24 cellular contexts compared by ENCODE assay signal in the genomic region with DNA sequence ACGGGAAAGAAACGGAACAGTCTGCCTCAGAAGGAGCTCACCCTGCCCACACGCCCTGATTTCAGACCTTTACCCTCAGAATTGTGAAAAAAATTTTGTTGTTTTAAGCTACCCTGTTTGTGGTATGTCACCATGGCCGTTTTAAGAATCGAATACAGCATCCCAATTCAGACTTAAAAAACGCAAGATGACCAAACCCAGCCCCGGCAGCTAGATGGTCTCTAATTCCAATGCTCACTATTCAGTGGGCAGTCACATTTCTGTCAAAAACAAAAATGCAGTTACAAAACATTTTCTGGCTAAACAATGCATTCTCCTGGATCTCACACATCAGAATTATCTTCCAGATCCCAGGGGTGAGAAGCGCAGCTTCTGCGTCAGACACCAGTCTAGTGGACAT.
"Had no signal": no experiment of that assay in that cellular context is flagged by ENCODE, and none has a peak within 500 bp of the region (broad histone marks: within the 10 kb centered on the region; RNA-seq: fewer than 3 reads in every experiment).

No MANE protein-coding gene starts in this region.

- H3K27me3 Mint-ChIP-seq: activated CD4-positive, alpha-beta memory T cell treated with anti-CD3 and anti-CD28 coated beads, Interleukin-2, amount 10 ng/mL, durations not matched to agents 7 days and 5 days; activated CD4-positive, alpha-beta T cell treated with anti-CD3 and anti-CD28 coated beads, Interleukin-2, amount 10 ng/mL, durations not matched to agents 7 days and 5 days; activated naive CD4-positive, alpha-beta T cell treated with anti-CD3 and anti-CD28 coated beads, Interleukin-2, amount 10 ng/mL, durations not matched to agents 7 days and 5 days; activated naive CD8-positive, alpha-beta T cell treated with anti-CD3 and anti-CD28 coated beads, Interleukin-2, amount 10 ng/mL, durations not matched to agents 7 days and 5 days; activated T-cell treated with anti-CD3 and anti-CD28 coated beads, Interleukin-2, amount 50 U/mL, for 24 hours; brain had no signal

- H3K27me3 ChIP-seq: ascending aorta, breast epithelium, cardiac muscle cell, colonic mucosa had no signal

- H3K36me3 Mint-ChIP-seq: activated naive CD4-positive, alpha-beta T cell treated with anti-CD3 and anti-CD28 coated beads, Interleukin-2, amount 50 U/mL, for 72 hours; brain had no signal

- H3K4me1 ChIP-seq: ascending aorta, breast epithelium, colonic mucosa had no signal

- H3K27ac ChIP-seq: ascending aorta, breast epithelium, cardiac muscle cell, colonic mucosa had no signal

- H3K36me3 ChIP-seq: ascending aorta, breast epithelium, cardiac muscle cell, colonic mucosa had no signal

- H3K4me1 Mint-ChIP-seq: activated naive CD4-positive, alpha-beta T cell treated with anti-CD3 and anti-CD28 coated beads, Interleukin-2, amount 10 ng/mL, durations not matched to agents 7 days and 5 days; activated naive CD8-positive, alpha-beta T cell treated with anti-CD3 and anti-CD28 coated beads, Interleukin-2, amount 10 ng/mL, durations not matched to agents 7 days and 5 days had no signal

- H3K27ac Mint-ChIP-seq: activated CD4-positive, alpha-beta memory T cell treated with anti-CD3 and anti-CD28 coated beads, Interleukin-2, amount 10 ng/mL, durations not matched to agents 7 days and 5 days; activated CD4-positive, alpha-beta T cell treated with anti-CD3 and anti-CD28 coated beads, Interleukin-2, amount 10 ng/mL, durations not matched to agents 7 days and 5 days; activated naive CD4-positive, alpha-beta T cell treated with anti-CD3 and anti-CD28 coated beads, Interleukin-2, amount 10 ng/mL, durations not matched to agents 7 days and 5 days; activated naive CD4-positive, alpha-beta T cell treated with anti-CD3 and anti-CD28 coated beads, Interleukin-2, amount 50 U/mL, for 72 hours; activated naive CD8-positive, alpha-beta T cell treated with anti-CD3 and anti-CD28 coated beads, Interleukin-2, amount 10 ng/mL, durations not matched to agents 7 days and 5 days; activated T-cell treated with anti-CD3 and anti-CD28 coated beads, Interleukin-2, amount 50 U/mL, for 24 hours had no signal

- ATAC-seq: activated naive CD4-positive, alpha-beta T cell treated with anti-CD3 and anti-CD28 coated beads, Interleukin-2, amount 50 U/mL, for 72 hours; activated T-cell treated with anti-CD3 and anti-CD28 coated beads, Interleukin-2, amount 50 U/mL, for 72 hours; esophagus mucosa had no signal

- H3K9me3 ChIP-seq: ascending aorta, breast epithelium, colonic mucosa had no signal

- H3K4me3 ChIP-seq: ascending aorta, breast epithelium, cardiac muscle cell, colonic mucosa had no signal

- DNase-seq: activated CD4-positive, alpha-beta memory T cell treated with anti-CD3 and anti-CD28 coated beads, Interleukin-2, amount 10 ng/mL, durations not matched to agents 7 days and 5 days; activated CD4-positive, alpha-beta T cell treated with anti-CD3 and anti-CD28 coated beads for 1 hour; activated CD4-positive, alpha-beta T cell treated with anti-CD3 and anti-CD28 coated beads for 4 hours; activated CD4-positive, alpha-beta T cell treated with anti-CD3 and anti-CD28 coated beads, Interleukin-2, amount 10 ng/mL, durations not matched to agents 7 days and 5 days; activated CD4-positive, alpha-beta T cell treated with anti-CD3 and anti-CD28 coated beads, Interleukin-2, amount 50 U/mL, for 4 hours; activated CD8-positive, alpha-beta memory T cell treated with anti-CD3 and anti-CD28 coated beads, Interleukin-2, amount 50 U/mL, for 48 hours; activated gamma-delta T cell; activated naive CD4-positive, alpha-beta T cell; activated naive CD4-positive, alpha-beta T cell treated with anti-CD3 and anti-CD28 coated beads, Interleukin-2, amount 10 ng/mL, durations not matched to agents 7 days and 5 days; activated naive CD8-positive, alpha-beta T cell treated with anti-CD3 and anti-CD28 coated beads, Interleukin-2, amount 10 ng/mL, durations not matched to agents 7 days and 5 days; activated T-cell treated with anti-CD3 and anti-CD28 coated beads for 4 hours; activated T-cell treated with anti-CD3 and anti-CD28 coated beads, Interleukin-2, amount 50 U/mL, for 24 hours; activated T-cell treated with anti-CD3 and anti-CD28 coated beads, Interleukin-2, amount 50 U/mL, for 72 hours; central memory CD4-positive, alpha-beta T cell; cerebellar nuclear complex; colonic mucosa; effector CD8-positive, alpha-beta T cell; T-helper 2 cell had no signal

- H3K9me3 Mint-ChIP-seq: activated CD4-positive, alpha-beta memory T cell treated with anti-CD3 and anti-CD28 coated beads, Interleukin-2, amount 10 ng/mL, durations not matched to agents 7 days and 5 days; activated CD4-positive, alpha-beta T cell treated with anti-CD3 and anti-CD28 coated beads, Interleukin-2, amount 10 ng/mL, durations not matched to agents 7 days and 5 days; activated naive CD4-positive, alpha-beta T cell treated with anti-CD3 and anti-CD28 coated beads, Interleukin-2, amount 50 U/mL, for 72 hours; activated naive CD8-positive, alpha-beta T cell treated with anti-CD3 and anti-CD28 coated beads, Interleukin-2, amount 10 ng/mL, durations not matched to agents 7 days and 5 days; activated T-cell treated with anti-CD3 and anti-CD28 coated beads, Interleukin-2, amount 50 U/mL, for 24 hours; activated T-cell treated with anti-CD3 and anti-CD28 coated beads, Interleukin-2, amount 50 U/mL, for 72 hours; brain had no signal

- H3K4me3 Mint-ChIP-seq: activated CD4-positive, alpha-beta memory T cell treated with anti-CD3 and anti-CD28 coated beads, Interleukin-2, amount 10 ng/mL, durations not matched to agents 7 days and 5 days; activated CD4-positive, alpha-beta T cell treated with anti-CD3 and anti-CD28 coated beads, Interleukin-2, amount 10 ng/mL, durations not matched to agents 7 days and 5 days; activated naive CD4-positive, alpha-beta T cell treated with anti-CD3 and anti-CD28 coated beads, Interleukin-2, amount 10 ng/mL, durations not matched to agents 7 days and 5 days; activated naive CD8-positive, alpha-beta T cell treated with anti-CD3 and anti-CD28 coated beads, Interleukin-2, amount 10 ng/mL, durations not matched to agents 7 days and 5 days; activated T-cell treated with anti-CD3 and anti-CD28 coated beads, Interleukin-2, amount 50 U/mL, for 24 hours; activated T-cell treated with anti-CD3 and anti-CD28 coated beads, Interleukin-2, amount 50 U/mL, for 72 hours; brain had no signal
